Comparison of ENCODE assay signal across 8 cellular contexts in the genomic region with DNA sequence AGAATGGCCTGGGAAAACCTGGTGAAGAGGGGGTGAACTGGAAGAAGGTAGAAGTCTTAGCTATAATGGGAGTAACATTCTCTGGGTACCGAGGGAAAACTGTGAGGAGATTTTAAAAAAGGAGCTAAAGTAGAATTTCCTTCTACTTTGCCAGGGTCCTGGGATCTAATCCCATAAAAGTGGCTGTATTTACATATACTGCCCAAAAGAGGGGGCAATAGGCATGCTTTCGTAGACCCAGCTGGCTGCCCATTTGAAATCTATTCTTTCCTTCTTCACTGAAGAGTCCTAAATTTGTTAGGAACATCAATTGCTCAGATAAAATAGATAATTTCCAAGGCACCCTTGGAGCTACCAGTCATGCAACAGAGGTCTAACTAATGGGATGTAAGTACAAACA.
A peak's percentile ranks its signal among the peaks of the same experiment; 100 is the strongest.
DNase-seq lines count a peak whose midpoint lies in the region; ATAC-seq and TF ChIP-seq lines count a peak whose summit lies in the region.

No MANE protein-coding gene starts in this region.

- no peak overlapping the region for H3K27ac Mint-ChIP-seq in WTC11

- no peak overlapping the region for H2AFZ ChIP-seq in HCT116 (ENCODE audit: low read depth, low read length, poor library complexity, severe bottlenecking)

- in situ Hi-C loops in transverse colon (cut with MboI; ENCODE audit: low pct_ligation_motif_present in 1 of 4, low pct_unique_long_range_greater_than_20kb in 1 of 4, low sequenced_read_pairs in 3 of 4): loop anchor here in 2 of 4 donors (25.0 kb wide), 2 partner anchors 261 to 561 kb away; partner anchors contain the start of genes HINT1 (in 1 of the 2) and LYRM7 (in 1 of the 2)

- H3K27ac ChIP-seq in HCT116 (ENCODE audit: low read depth, low read length): no peak overlapping the region
- H3K27ac ChIP-seq in liver (ENCODE audit: low read depth in 1 of 2, low read length in 2 of 2): no peak overlapping the region
- H3K27ac ChIP-seq in transverse colon: no peak overlapping the region

- CTCF ChIA-PET in HCT116 (lab: Charles Lee): interaction anchor here (0.6 to 3.0 kb wide), 10 partner anchors 13 to 642 kb away, joined by 3 to 21 read pairs (median 6); no protein-coding TSS in a partner anchor
- CTCF ChIA-PET in WTC11 (lab: Charles Lee): interaction anchor here (0.7 to 1.2 kb wide), 12 partner anchors 8 to 638 kb away, joined by 3 to 5 read pairs (median 3); partner anchors contain the start of genes ACSL6 and HINT1

- H3K9me3 Mint-ChIP-seq in WTC11: no peaks in the 10 kb centered on the region

- TF ChIP-seq EP300 in transverse colon (IDR thresholded peaks at IDR 0.05; ENCODE audit: low read depth): no peak

- POLR2A ChIA-PET in HCT116 (lab: Charles Lee) (no interaction called here), WTC11 (lab: Charles Lee) (no interaction called here)

- TF ChIP-seq CTCF in HCT116 (IDR thresholded peaks at IDR 0.05 in 2 of 3, conservative IDR thresholded peaks at IDR 0.05 in 1 of 3; ENCODE audit: borderline replicate concordance in 1 of 3, insufficient read depth in 1 of 3, low read depth in 2 of 3, low read length in 2 of 3) (peak; percentile 24 to 61 (median 60); a peak in 5 of 6 replicates), WTC11 (IDR thresholded peaks at IDR 0.05) (peak; percentile 26; the same call in 1 of the 2 replicates), liver (IDR thresholded peaks at IDR 0.05; ENCODE audit: low read depth, low read length, missing input control) (peak; percentile 49), transverse colon (IDR thresholded peaks at IDR 0.05) (peak in 1 of 5 experiments; percentile 12)

- TF ChIP-seq POLR2A in HCT116 (IDR thresholded peaks at IDR 0.05; ENCODE audit: borderline replicate concordance, extremely low read depth, insufficient read depth, insufficient read length) (no peak), transverse colon (IDR thresholded peaks at IDR 0.05) (no peak)

- TF ChIP-seq RAD21 in HCT116 (IDR thresholded peaks at IDR 0.05; ENCODE audit: low read depth) (peak; percentile 66), liver (IDR thresholded peaks at IDR 0.05) (peak; percentile 74 to 77)

- H4K20me1 ChIP-seq in HCT116 (ENCODE audit: insufficient read depth): no peaks in the 10 kb centered on the region

- DNase-seq in DMS114 treated with DMSO at 0.1 percent for 48 hours (lab: John Stamatoyannopoulos, UW; ENCODE audit: unreplicated experiment) (peak; percentile 18), HCT116 (ENCODE audit: low read depth, low spot score) (no peak), WTC11 (ENCODE audit: low spot score) (no peak), transverse colon (no peak)

- H3K4me1 ChIP-seq in HCT116 (ENCODE audit: control insufficient read depth in 1 of 2, insufficient read depth in 2 of 2, low read length in 2 of 2) (no peaks in the 10 kb centered on the region), liver (ENCODE audit: control insufficient read depth in 4 of 4, insufficient read depth in 4 of 4, low read length in 3 of 4) (no peaks in the 10 kb centered on the region), transverse colon (no peaks in the 10 kb centered on the region)

- H3K27me3 Mint-ChIP-seq in WTC11 (ENCODE audit: low read depth): no peaks in the 10 kb centered on the region

- peak; percentile 77 for ATAC-seq in HCT116
- ATAC-seq in WTC11: peak; percentile 90
- no peak for ATAC-seq in HG03378 (IDR thresholded peaks at IDR 0.05; ENCODE audit: unreplicated experiment)
- ATAC-seq in HG03342 (IDR thresholded peaks at IDR 0.05; ENCODE audit: unreplicated experiment): no peak
- no peak for ATAC-seq in GM19023 (IDR thresholded peaks at IDR 0.05; ENCODE audit: unreplicated experiment)

- H3K9ac ChIP-seq in HCT116 (ENCODE audit: low read length): no peak overlapping the region
- H3K9ac ChIP-seq in liver (ENCODE audit: low read depth in 1 of 2, low read length in 2 of 2): no peak overlapping the region

- 84% methylated on average over 2 of the region's 2 CpGs for WGBS in liver
- 86% methylated on average over 2 of the region's 2 CpGs for WGBS in transverse colon (ENCODE audit: low coverage in 1 of 2), 2 donors

- no peaks in the 10 kb centered on the region for H3K9me2 ChIP-seq in HCT116 (ENCODE audit: insufficient read depth)

- no peaks in the 10 kb centered on the region for H3K79me2 ChIP-seq in HCT116 (ENCODE audit: insufficient read depth, low read length)

- RAD21 ChIA-PET in HCT116 (lab: Charles Lee; ENCODE audit: low non-redundant PET in 1 of 2, low total read pairs in 2 of 2, uncharacterized antibody in 2 of 2, unreplicated experiment in 2 of 2): interaction anchor here (1.2 to 1.3 kb wide), 2 partner anchors 585 to 640 kb away, joined by 4 read pairs; no protein-coding TSS in a partner anchor

- H3K27me3 ChIP-seq in HCT116 (ENCODE audit: insufficient read depth, low read length) (no peaks in the 10 kb centered on the region), liver (ENCODE audit: control insufficient read depth in 4 of 4, insufficient read depth in 4 of 4, low read length in 3 of 4) (no peaks in the 10 kb centered on the region), transverse colon (no peaks in the 10 kb centered on the region)

- H3K4me3 ChIP-seq in HCT116 (replicated peaks in 1 of 2; ENCODE audit: low read depth in 1 of 2, low read length in 2 of 2) (no peak overlapping the region), liver (ENCODE audit: low read depth in 1 of 3, low read length in 3 of 3) (no peak overlapping the region), transverse colon (no peak overlapping the region)

- no peaks in the 10 kb centered on the region for H3K4me1 Mint-ChIP-seq in WTC11

- no TSS peak for BruUV-seq in HCT116 (replicated peaks; lab: Mats Ljungman, UMichigan)

- no peak overlapping the region for H3K4me3 Mint-ChIP-seq in WTC11

- peaks cover 13% of the 10 kb centered on the region for H3K36me3 Mint-ChIP-seq in WTC11

- H3K9me3 ChIP-seq in HCT116 (ENCODE audit: control insufficient read depth in 1 of 2, insufficient read depth in 1 of 2, low read depth in 1 of 2, low read length in 2 of 2): no peaks in the 10 kb centered on the region
- H3K9me3 ChIP-seq in liver (ENCODE audit: control insufficient read depth in 4 of 4, low read length in 3 of 4): no peaks in the 10 kb centered on the region
- H3K9me3 ChIP-seq in transverse colon: no peaks in the 10 kb centered on the region

- no peaks in the 10 kb centered on the region; a peak in 2 of 4 replicates for H3K36me3 ChIP-seq in HCT116 (ENCODE audit: control insufficient read depth in 1 of 2, insufficient read depth in 2 of 2, low read length in 2 of 2)
- peaks cover 0 to 6% (median 4%) of the 10 kb centered on the region in 4 donors for H3K36me3 ChIP-seq in liver (ENCODE audit: control insufficient read depth in 4 of 4, insufficient read depth in 3 of 4, low read depth in 1 of 4, low read length in 3 of 4)
- H3K36me3 ChIP-seq in transverse colon: peaks cover 0 to 15% (median 3%) of the 10 kb centered on the region in 4 donors

- no peak overlapping the region for H3K4me2 ChIP-seq in HCT116 (ENCODE audit: low read length)

- intact Hi-C loops in HCT116 (cut with micrococcal nuclease): loop anchor here (1.0 to 5.0 kb wide), 3 partner anchors 374 to 641 kb away; partner anchors contain the start of gene FNIP1
- intact Hi-C loops in transverse colon (cut with DNase I; ENCODE audit: low total_unique reads): no loop called here

TF ChIP-seq in HCT116, 20 proteins besides CTCF, POLR2A, EP300 and RAD21 (continues in another document):
- TF ChIP-seq ELF1 (IDR thresholded peaks at IDR 0.05; ENCODE audit: borderline replicate concordance, low read depth): no peak

TF ChIP-seq in WTC11, 78 proteins besides CTCF, POLR2A, EP300 and RAD21 (continues in another document):
- TF ChIP-seq, protein P1, sequence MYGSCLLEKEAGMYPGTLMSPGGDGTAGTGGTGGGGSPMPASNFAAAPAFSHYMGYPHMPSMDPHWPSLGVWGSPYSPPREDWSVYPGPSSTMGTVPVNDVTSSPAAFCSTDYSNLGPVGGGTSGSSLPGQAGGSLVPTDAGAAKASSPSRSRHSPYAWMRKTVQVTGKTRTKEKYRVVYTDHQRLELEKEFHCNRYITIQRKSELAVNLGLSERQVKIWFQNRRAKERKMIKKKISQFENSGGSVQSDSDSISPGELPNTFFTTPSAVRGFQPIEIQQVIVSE (CRISPR knock-in tag; IDR thresholded peaks at IDR 0.05; ENCODE audit: borderline replicate concordance): no peak

TF ChIP-seq in liver, 16 proteins besides CTCF, POLR2A, EP300 and RAD21 (continues in another document):
- no peak for TF ChIP-seq NR2F2 (IDR thresholded peaks at IDR 0.05)
- no peak for TF ChIP-seq ZBTB33 (IDR thresholded peaks at IDR 0.05)
- no peak for TF ChIP-seq HNF4G (IDR thresholded peaks at IDR 0.05)
- no peak for TF ChIP-seq HNF4A (conservative IDR thresholded peaks at IDR 0.05)
- no peak for TF ChIP-seq SP1 (IDR thresholded peaks at IDR 0.05)
- TF ChIP-seq RXRA (IDR thresholded peaks at IDR 0.05): no peak
- no peak for TF ChIP-seq GABPA (IDR thresholded peaks at IDR 0.05 in 1 of 2, conservative IDR thresholded peaks at IDR 0.05 in 1 of 2)
- TF ChIP-seq MAX (IDR thresholded peaks at IDR 0.05): no peak
- TF ChIP-seq ATF3 (IDR thresholded peaks at IDR 0.05): no peak
- TF ChIP-seq YY1 (IDR thresholded peaks at IDR 0.05): no peak

Comparison
In these comparisons a context has a peak if more than half of its experiments do, and no peak if none do; other contexts are left out.
1. ATAC-seq: peak in HCT116 (single experiment) and WTC11 (single experiment); none in HG03378 (single experiment), HG03342 (single experiment) and GM19023 (single experiment).